ENCODE assay signal across 15 cellular contexts in the genomic region with DNA sequence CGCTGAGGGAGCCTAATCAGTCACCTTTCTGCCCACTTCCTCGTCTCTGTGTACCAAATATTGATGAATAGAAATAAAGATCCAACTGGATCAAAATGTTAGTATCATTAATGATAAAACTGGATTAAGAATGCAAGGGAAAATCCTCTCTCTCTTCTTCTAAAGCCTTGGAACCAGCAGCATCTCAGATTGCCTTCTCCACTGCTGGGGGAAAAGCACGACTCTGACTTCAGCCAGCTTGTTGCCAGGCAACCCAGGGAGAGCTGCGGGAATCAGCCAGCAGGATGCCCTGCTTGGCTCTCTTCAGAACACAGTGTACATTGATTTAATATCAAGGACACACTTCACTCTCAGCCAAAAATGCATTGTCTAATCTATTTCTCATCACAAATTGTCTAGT.
DNase-seq lines count a peak whose midpoint lies in the region; ATAC-seq and TF ChIP-seq lines count a peak whose summit lies in the region.
"Had no signal": no experiment of that assay in that cellular context is flagged by ENCODE, and none has a peak within 500 bp of the region (broad histone marks: within the 10 kb centered on the region; RNA-seq: fewer than 3 reads in every experiment).

No MANE protein-coding gene starts in this region.

- DNase-seq in DMS 273 (lab: John Stamatoyannopoulos, UW; ENCODE audit: unreplicated experiment) (peak; percentile 75), DMS 273 treated with DMSO at 0.1 percent for 48 hours (lab: John Stamatoyannopoulos, UW) (no peak), NCI-H524 treated with DMSO at 0.1 percent for 48 hours (lab: John Stamatoyannopoulos, UW) (peak; percentile 24), erythroblast (lab: John Stamatoyannopoulos, UW) (peak; percentile 12 to 20), posterior cingulate gyrus (peak in 9 of 10 donors; percentile 41 to 96 (median 73)), 8988T (no peak)
- DNase-seq: activated CD4-positive, alpha-beta T cell treated with anti-CD3 and anti-CD28 coated beads for 4 hours; activated T-cell treated with anti-CD3 and anti-CD28 coated beads, Interleukin-2, amount 50 U/mL, for 72 hours; IMR-90; lower lobe of right lung; stimulated activated CD4-positive, alpha-beta T cell treated with anti-CD3 and anti-CD28 coated beads, Interleukin-15, amount 100 ng/mL, for 24 hours; upper lobe of left lung had no signal

- no peak for ATAC-seq in GM21723 (IDR thresholded peaks at IDR 0.05; ENCODE audit: unreplicated experiment)
- no peak for ATAC-seq in HG03159 (IDR thresholded peaks at IDR 0.05; ENCODE audit: unreplicated experiment)
- ATAC-seq: activated T-cell treated with anti-CD3 and anti-CD28 coated beads, Interleukin-2, amount 50 U/mL, for 72 hours; body of pancreas; lower lobe of right lung had no signal

- intact Hi-C loops in posterior cingulate gyrus (cut with DNase I): no loop called here

- no peak for TF ChIP-seq POLR2A in erythroblast (IDR thresholded peaks at IDR 0.05; ENCODE audit: low read length)

Comparison
In these comparisons a context has a peak if more than half of its experiments do, and no peak if none do; other contexts are left out.
1. DNase-seq: peak in DMS 273 (single experiment), NCI-H524 treated with DMSO at 0.1 percent for 48 hours (single experiment), erythroblast (2 of 2) and posterior cingulate gyrus (9 of 10); none in DMS 273 treated with DMSO at 0.1 percent for 48 hours (single experiment) and 8988T (single experiment).